1 cellular context compared by ENCODE assay signal in genomic region chr17:63843387-63844292, GRCh38.
A peak's percentile ranks its signal among the peaks of the same experiment; 100 is the strongest.
TF ChIP-seq lines count a peak whose summit lies in the region.

No MANE protein-coding gene starts in this region.

TF ChIP-seq in HEK293, 187 proteins besides CTCF, POLR2A, EP300 and RAD21 (continued from another document and continues in another):
- TF ChIP-seq PRDM2 (tag by site-specific recombination; IDR thresholded peaks at IDR 0.05; ENCODE audit: borderline replicate concordance) = no peak
- no peak for TF ChIP-seq OSR2 (tag by site-specific recombination; IDR thresholded peaks at IDR 0.05)
- TF ChIP-seq MZF1 (tag by site-specific recombination; IDR thresholded peaks at IDR 0.05; ENCODE audit: borderline replicate concordance) = no peak
- TF ChIP-seq ZNF10 (tag by site-specific recombination; IDR thresholded peaks at IDR 0.05) = 0 out of 2 replicates have a peak, but pooled peaks have one; percentile 10
- TF ChIP-seq KLF16 (tag by site-specific recombination; IDR thresholded peaks at IDR 0.05) = no peak
- TF ChIP-seq ZNF350 (tag by site-specific recombination; IDR thresholded peaks at IDR 0.05) = no peak
- TF ChIP-seq ZNF677 (tag by site-specific recombination; IDR thresholded peaks at IDR 0.05) = no peak
- peak; percentile 75 for TF ChIP-seq ZNF335 (tag by site-specific recombination; conservative IDR thresholded peaks at IDR 0.05)
- no peak for TF ChIP-seq MYNN (tag by site-specific recombination; IDR thresholded peaks at IDR 0.05; ENCODE audit: borderline replicate concordance)
- TF ChIP-seq ZNF626 (tag by site-specific recombination; IDR thresholded peaks at IDR 0.05) = no peak
- no peak for TF ChIP-seq ELK4 (IDR thresholded peaks at IDR 0.05; ENCODE audit: borderline replicate concordance, low read depth, low read length)
- TF ChIP-seq ZNF621 (tag by site-specific recombination; IDR thresholded peaks at IDR 0.05) = no peak
- TF ChIP-seq KLF7 (tag by site-specific recombination; IDR thresholded peaks at IDR 0.05; ENCODE audit: borderline replicate concordance) = peak; percentile 3; the same call in 1 of the 2 replicates
- TF ChIP-seq ZNF16 (tag by site-specific recombination; IDR thresholded peaks at IDR 0.05; ENCODE audit: low read depth) = no peak
- TF ChIP-seq ZNF670 (tag by site-specific recombination; IDR thresholded peaks at IDR 0.05; ENCODE audit: low read depth) = no peak
- TF ChIP-seq ZNF639 (tag by site-specific recombination; IDR thresholded peaks at IDR 0.05) = peak; percentile 50; the same call in 1 of the 2 replicates
- no peak for TF ChIP-seq ZNF707 (tag by site-specific recombination; IDR thresholded peaks at IDR 0.05)
- TF ChIP-seq ZNF391 (tag by site-specific recombination; IDR thresholded peaks at IDR 0.05; ENCODE audit: borderline replicate concordance, low read depth) = peak; percentile 51; the same call in 1 of the 2 replicates
- TF ChIP-seq ZSCAN5A (tag by site-specific recombination; IDR thresholded peaks at IDR 0.05) = no peak
- no peak for TF ChIP-seq TSHZ1 (tag by site-specific recombination; IDR thresholded peaks at IDR 0.05; ENCODE audit: borderline replicate concordance)
- no peak for TF ChIP-seq ZNF776 (tag by site-specific recombination; IDR thresholded peaks at IDR 0.05; ENCODE audit: borderline replicate concordance)
- no peak for TF ChIP-seq AEBP2 (tag by site-specific recombination; IDR thresholded peaks at IDR 0.05; ENCODE audit: borderline replicate concordance)
- no peak for TF ChIP-seq ZNF629 (tag by site-specific recombination; IDR thresholded peaks at IDR 0.05)
- TF ChIP-seq ZNF404 (tag by site-specific recombination; IDR thresholded peaks at IDR 0.05) = no peak
- 0 out of 2 replicates have a peak, but pooled peaks have one; percentile 10 for TF ChIP-seq ZNF239 (tag by site-specific recombination; IDR thresholded peaks at IDR 0.05)
- no peak for TF ChIP-seq INSM2 (tag by site-specific recombination; IDR thresholded peaks at IDR 0.05)
- no peak for TF ChIP-seq ZBTB26 (tag by site-specific recombination; optimal IDR thresholded peaks at IDR 0.05)
- TF ChIP-seq ZNF423 (tag by site-specific recombination; IDR thresholded peaks at IDR 0.05) = no peak
- no peak for TF ChIP-seq ZNF521 (tag by site-specific recombination; IDR thresholded peaks at IDR 0.05)
- TF ChIP-seq ZNF558 (tag by site-specific recombination; IDR thresholded peaks at IDR 0.05) = no peak
- no peak for TF ChIP-seq ZBTB49 (tag by site-specific recombination; IDR thresholded peaks at IDR 0.05; ENCODE audit: low read depth)
- TF ChIP-seq ZNF362 (tag by site-specific recombination; IDR thresholded peaks at IDR 0.05) = peak; percentile 93
- no peak for TF ChIP-seq HOXC10 (CRISPR knock-in tag; IDR thresholded peaks at IDR 0.05)
- no peak; the same call in 1 of the 2 replicates for TF ChIP-seq ZNF2 (tag by site-specific recombination; IDR thresholded peaks at IDR 0.05)
- no peak for TF ChIP-seq ZNF544 (tag by site-specific recombination; IDR thresholded peaks at IDR 0.05)
- TF ChIP-seq YY2 (tag by site-specific recombination; IDR thresholded peaks at IDR 0.05) = no peak
